1 cellular context compared by ENCODE assay signal in the genomic region with DNA sequence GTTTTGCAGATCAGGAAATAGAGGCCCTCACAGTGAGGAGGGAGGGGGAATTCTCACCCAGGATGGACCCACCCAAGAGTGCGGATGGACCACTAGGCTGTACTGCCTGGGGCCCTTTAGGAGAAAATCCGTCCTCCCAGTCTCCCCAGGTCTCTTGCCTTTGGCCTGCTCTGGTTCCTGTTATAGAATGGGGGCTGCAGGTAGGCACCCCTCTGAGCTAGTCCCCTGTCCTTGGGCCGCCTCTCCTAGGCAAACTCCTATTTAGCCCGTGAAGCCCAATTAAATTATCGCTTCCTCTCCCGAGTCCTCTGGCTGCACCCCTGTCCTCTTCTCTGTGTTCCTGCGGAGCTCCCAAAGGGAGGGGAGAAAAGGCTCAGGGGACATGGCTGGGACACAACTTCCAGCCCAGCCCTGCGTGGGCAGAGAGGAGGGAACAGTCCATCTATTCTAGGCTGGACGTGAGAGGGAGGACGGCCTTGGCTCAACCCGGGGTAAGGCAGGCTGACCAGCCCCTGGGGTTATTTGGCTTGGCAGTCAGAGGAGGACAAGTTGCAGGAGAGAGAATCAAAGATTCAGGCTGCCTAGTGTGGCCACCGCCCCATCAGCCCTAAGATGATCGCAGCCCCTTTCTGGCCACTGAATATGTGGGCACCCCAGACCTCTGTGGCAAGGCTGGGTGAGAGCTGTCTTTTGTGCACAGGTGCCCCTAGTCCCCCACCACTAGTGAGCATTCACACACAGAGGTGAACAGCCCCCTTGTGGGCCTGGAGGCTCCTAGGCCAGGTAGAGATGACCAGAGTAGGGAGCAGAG.
TF ChIP-seq lines count a peak whose summit lies in the region.

No MANE protein-coding gene starts in this region.

TF ChIP-seq in K562, 482 proteins besides CTCF, POLR2A, EP300 and RAD21 (continued from another document):
- TF ChIP-seq, protein P1, sequence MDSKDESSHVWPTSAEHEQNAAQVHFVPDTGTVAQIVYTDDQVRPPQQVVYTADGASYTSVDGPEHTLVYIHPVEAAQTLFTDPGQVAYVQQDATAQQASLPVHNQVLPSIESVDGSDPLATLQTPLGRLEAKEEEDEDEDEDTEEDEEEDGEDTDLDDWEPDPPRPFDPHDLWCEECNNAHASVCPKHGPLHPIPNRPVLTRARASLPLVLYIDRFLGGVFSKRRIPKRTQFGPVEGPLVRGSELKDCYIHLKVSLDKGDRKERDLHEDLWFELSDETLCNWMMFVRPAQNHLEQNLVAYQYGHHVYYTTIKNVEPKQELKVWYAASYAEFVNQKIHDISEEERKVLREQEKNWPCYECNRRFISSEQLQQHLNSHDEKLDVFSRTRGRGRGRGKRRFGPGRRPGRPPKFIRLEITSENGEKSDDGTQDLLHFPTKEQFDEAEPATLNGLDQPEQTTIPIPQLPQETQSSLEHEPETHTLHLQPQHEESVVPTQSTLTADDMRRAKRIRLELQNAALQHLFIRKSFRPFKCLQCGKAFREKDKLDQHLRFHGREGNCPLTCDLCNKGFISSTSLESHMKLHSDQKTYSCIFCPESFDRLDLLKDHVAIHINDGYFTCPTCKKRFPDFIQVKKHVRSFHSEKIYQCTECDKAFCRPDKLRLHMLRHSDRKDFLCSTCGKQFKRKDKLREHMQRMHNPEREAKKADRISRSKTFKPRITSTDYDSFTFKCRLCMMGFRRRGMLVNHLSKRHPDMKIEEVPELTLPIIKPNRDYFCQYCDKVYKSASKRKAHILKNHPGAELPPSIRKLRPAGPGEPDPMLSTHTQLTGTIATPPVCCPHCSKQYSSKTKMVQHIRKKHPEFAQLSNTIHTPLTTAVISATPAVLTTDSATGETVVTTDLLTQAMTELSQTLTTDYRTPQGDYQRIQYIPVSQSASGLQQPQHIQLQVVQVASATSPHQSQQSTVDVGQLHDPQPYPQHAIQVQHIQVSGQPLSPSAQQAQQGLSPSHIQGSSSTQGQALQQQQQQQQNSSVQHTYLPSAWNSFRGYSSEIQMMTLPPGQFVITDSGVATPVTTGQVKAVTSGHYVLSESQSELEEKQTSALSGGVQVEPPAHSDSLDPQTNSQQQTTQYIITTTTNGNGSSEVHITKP (IDR thresholded peaks at IDR 0.05; ENCODE audit: partially characterized antibody): peak; percentile 51
- peak; percentile 7 for TF ChIP-seq RBBP5 (IDR thresholded peaks at IDR 0.05; ENCODE audit: borderline replicate concordance, insufficient read depth, low read length, poor library complexity, severe bottlenecking)
- TF ChIP-seq IRF2 (CRISPR knock-in tag; IDR thresholded peaks at IDR 0.05): no peak
- TF ChIP-seq, protein P2, sequence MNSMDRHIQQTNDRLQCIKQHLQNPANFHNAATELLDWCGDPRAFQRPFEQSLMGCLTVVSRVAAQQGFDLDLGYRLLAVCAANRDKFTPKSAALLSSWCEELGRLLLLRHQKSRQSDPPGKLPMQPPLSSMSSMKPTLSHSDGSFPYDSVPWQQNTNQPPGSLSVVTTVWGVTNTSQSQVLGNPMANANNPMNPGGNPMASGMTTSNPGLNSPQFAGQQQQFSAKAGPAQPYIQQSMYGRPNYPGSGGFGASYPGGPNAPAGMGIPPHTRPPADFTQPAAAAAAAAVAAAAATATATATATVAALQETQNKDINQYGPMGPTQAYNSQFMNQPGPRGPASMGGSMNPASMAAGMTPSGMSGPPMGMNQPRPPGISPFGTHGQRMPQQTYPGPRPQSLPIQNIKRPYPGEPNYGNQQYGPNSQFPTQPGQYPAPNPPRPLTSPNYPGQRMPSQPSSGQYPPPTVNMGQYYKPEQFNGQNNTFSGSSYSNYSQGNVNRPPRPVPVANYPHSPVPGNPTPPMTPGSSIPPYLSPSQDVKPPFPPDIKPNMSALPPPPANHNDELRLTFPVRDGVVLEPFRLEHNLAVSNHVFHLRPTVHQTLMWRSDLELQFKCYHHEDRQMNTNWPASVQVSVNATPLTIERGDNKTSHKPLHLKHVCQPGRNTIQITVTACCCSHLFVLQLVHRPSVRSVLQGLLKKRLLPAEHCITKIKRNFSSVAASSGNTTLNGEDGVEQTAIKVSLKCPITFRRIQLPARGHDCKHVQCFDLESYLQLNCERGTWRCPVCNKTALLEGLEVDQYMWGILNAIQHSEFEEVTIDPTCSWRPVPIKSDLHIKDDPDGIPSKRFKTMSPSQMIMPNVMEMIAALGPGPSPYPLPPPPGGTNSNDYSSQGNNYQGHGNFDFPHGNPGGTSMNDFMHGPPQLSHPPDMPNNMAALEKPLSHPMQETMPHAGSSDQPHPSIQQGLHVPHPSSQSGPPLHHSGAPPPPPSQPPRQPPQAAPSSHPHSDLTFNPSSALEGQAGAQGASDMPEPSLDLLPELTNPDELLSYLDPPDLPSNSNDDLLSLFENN (IDR thresholded peaks at IDR 0.05; ENCODE audit: low read depth in 2 of 2, low read length in 2 of 2): no peak
